In genomic region chr6:99219788-99220187, GRCh38 we compare ENCODE assay signal across 8 cellular contexts.
DNase-seq lines count a peak whose midpoint lies in the region; ATAC-seq and TF ChIP-seq lines count a peak whose summit lies in the region.

No MANE protein-coding gene starts in this region.

- WGBS in stomach, 5 donors, result 11 to 24% (median 19%) methylated on average over 4 of the region's 4 CpGs
- WGBS in aorta, 2 donors, result 23 to 32% methylated on average over 4 of the region's 4 CpGs
- 31 to 41% methylated on average over 2 to 3 of the region's 4 CpGs for WGBS in esophagus squamous epithelium, 2 donors

- H3K27ac ChIP-seq in stomach (no peak overlapping the region), aorta (ENCODE audit: low read depth in 1 of 2, low read length in 2 of 2) (no peak overlapping the region), esophagus squamous epithelium (no peak overlapping the region)

- H3K36me3 ChIP-seq in stomach, result no peaks in the 10 kb centered on the region
- no peaks in the 10 kb centered on the region for H3K36me3 ChIP-seq in aorta (ENCODE audit: control insufficient read depth in 1 of 2, insufficient read depth in 2 of 2, low read length in 1 of 2)
- no peaks in the 10 kb centered on the region for H3K36me3 ChIP-seq in esophagus squamous epithelium

- TF ChIP-seq POLR2A in stomach (IDR thresholded peaks at IDR 0.05), result no peak
- no peak for TF ChIP-seq POLR2A in esophagus squamous epithelium (IDR thresholded peaks at IDR 0.05)

- no peak overlapping the region for H3K4me3 Mint-ChIP-seq in activated CD4-positive, alpha-beta T cell treated with anti-CD3 and anti-CD28 coated beads for 36 hours
- no peak overlapping the region for H3K4me3 Mint-ChIP-seq in activated CD8-positive, alpha-beta memory T cell treated with anti-CD3 and anti-CD28 coated beads, Interleukin-2, amount 10 ng/mL, durations not matched to agents 7 days and 5 days

- POLR2A ChIA-PET in activated CD4-positive, alpha-beta T cell treated with anti-CD3 and anti-CD28 coated beads for 36 hours (lab: Charles Lee), result no interaction called here

- H3K27ac Mint-ChIP-seq in activated CD4-positive, alpha-beta T cell treated with anti-CD3 and anti-CD28 coated beads for 36 hours, result no peak overlapping the region
- H3K27ac Mint-ChIP-seq in activated CD8-positive, alpha-beta memory T cell treated with anti-CD3 and anti-CD28 coated beads, Interleukin-2, amount 10 ng/mL, durations not matched to agents 7 days and 5 days, result no peak overlapping the region

- H3K36me3 Mint-ChIP-seq in activated CD4-positive, alpha-beta T cell treated with anti-CD3 and anti-CD28 coated beads for 36 hours (ENCODE audit: low read depth), result no peaks in the 10 kb centered on the region
- H3K36me3 Mint-ChIP-seq in activated CD8-positive, alpha-beta memory T cell treated with anti-CD3 and anti-CD28 coated beads, Interleukin-2, amount 10 ng/mL, durations not matched to agents 7 days and 5 days, result no peaks in the 10 kb centered on the region

- TF ChIP-seq EP300 in stomach (IDR thresholded peaks at IDR 0.05), result no peak

- H3K27me3 ChIP-seq in stomach, result no peaks in the 10 kb centered on the region
- H3K27me3 ChIP-seq in aorta (ENCODE audit: control insufficient read depth in 1 of 2, insufficient read depth in 2 of 2, low read length in 1 of 2), result no peaks in the 10 kb centered on the region
- peaks cover 0 to 11% (median 0%) of the 10 kb centered on the region in 4 donors for H3K27me3 ChIP-seq in esophagus squamous epithelium

- no peaks in the 10 kb centered on the region for H3K4me1 Mint-ChIP-seq in activated CD4-positive, alpha-beta T cell treated with anti-CD3 and anti-CD28 coated beads for 36 hours
- H3K4me1 Mint-ChIP-seq in activated CD8-positive, alpha-beta memory T cell treated with anti-CD3 and anti-CD28 coated beads, Interleukin-2, amount 10 ng/mL, durations not matched to agents 7 days and 5 days, result no peaks in the 10 kb centered on the region

- no peaks in the 10 kb centered on the region for H3K9me3 Mint-ChIP-seq in activated CD4-positive, alpha-beta T cell treated with anti-CD3 and anti-CD28 coated beads for 36 hours (ENCODE audit: low read depth)
- no peaks in the 10 kb centered on the region for H3K9me3 Mint-ChIP-seq in activated CD8-positive, alpha-beta memory T cell treated with anti-CD3 and anti-CD28 coated beads, Interleukin-2, amount 10 ng/mL, durations not matched to agents 7 days and 5 days (ENCODE audit: low read depth)

- CTCF ChIA-PET in activated CD4-positive, alpha-beta T cell treated with anti-CD3 and anti-CD28 coated beads for 36 hours (lab: Charles Lee), result interaction anchor here (1.1 kb wide), 1 partner anchor 22 kb away, joined by 3 read pairs; no protein-coding TSS in a partner anchor
- CTCF ChIA-PET in activated CD8-positive, alpha-beta memory T cell treated with anti-CD3 and anti-CD28 coated beads, Interleukin-2, amount 10 ng/mL, durations not matched to agents 7 days and 5 days (lab: Charles Lee), result no interaction called here

- peaks cover 6% of the 10 kb centered on the region for H3K27me3 Mint-ChIP-seq in activated CD4-positive, alpha-beta T cell treated with anti-CD3 and anti-CD28 coated beads for 36 hours
- H3K27me3 Mint-ChIP-seq in activated CD8-positive, alpha-beta memory T cell treated with anti-CD3 and anti-CD28 coated beads, Interleukin-2, amount 10 ng/mL, durations not matched to agents 7 days and 5 days, result peaks cover 3% of the 10 kb centered on the region

- peak; percentile 16 for DNase-seq in activated CD4-positive, alpha-beta T cell treated with anti-CD3 and anti-CD28 coated beads for 36 hours
- DNase-seq in activated CD4-positive, alpha-beta T cell treated with anti-CD3 and anti-CD28 coated beads for 48 hours, result no peak
- DNase-seq in SW480 (ENCODE audit: low spot score), result peak; percentile 5
- peak; percentile 70 for DNase-seq in stomach
- DNase-seq in aorta, result no peak
- DNase-seq in esophagus squamous epithelium (lab: John Stamatoyannopoulos, UW), result no peak
- no peak for DNase-seq in activated CD8-positive, alpha-beta memory T cell treated with anti-CD3 and anti-CD28 coated beads, Interleukin-2, amount 10 ng/mL, durations not matched to agents 7 days and 5 days

- no peaks in the 10 kb centered on the region for H3K9me3 ChIP-seq in stomach
- H3K9me3 ChIP-seq in aorta (ENCODE audit: control insufficient read depth, low read length), result no peaks in the 10 kb centered on the region
- no peaks in the 10 kb centered on the region for H3K9me3 ChIP-seq in esophagus squamous epithelium

- intact Hi-C loops in activated CD4-positive, alpha-beta T cell treated with anti-CD3 and anti-CD28 coated beads for 36 hours (cut with DNase I, micrococcal nuclease), result no loop called here
- intact Hi-C loops in stomach (cut with DNase I; ENCODE audit: low total_unique reads), result no loop called here
- intact Hi-C loops in aorta (cut with DNase I), result no loop called here
- intact Hi-C loops in esophagus squamous epithelium (cut with DNase I), result no loop called here

- H3K4me3 ChIP-seq in stomach (no peak overlapping the region), aorta (ENCODE audit: low read length in 2 of 2) (no peak overlapping the region), esophagus squamous epithelium (no peak overlapping the region)

- TF ChIP-seq CTCF in stomach (IDR thresholded peaks at IDR 0.05), result peak in 3 of 7 experiments; percentile 31 to 54 (median 37)
- TF ChIP-seq CTCF in esophagus squamous epithelium (IDR thresholded peaks at IDR 0.05), result no peak

- peak; percentile 44 for ATAC-seq in activated CD4-positive, alpha-beta T cell treated with anti-CD3 and anti-CD28 coated beads for 36 hours
- ATAC-seq in HG02973 (IDR thresholded peaks at IDR 0.05; ENCODE audit: unreplicated experiment) (peak; percentile 86), aorta (ENCODE audit: low FRiP score) (no peak)
- no peak for ATAC-seq in activated CD8-positive, alpha-beta memory T cell treated with anti-CD3 and anti-CD28 coated beads, Interleukin-2, amount 10 ng/mL, durations not matched to agents 7 days and 5 days

- H3K4me1 ChIP-seq in stomach (no peaks in the 10 kb centered on the region), aorta (ENCODE audit: control insufficient read depth in 1 of 2, insufficient read depth in 2 of 2, low read length in 2 of 2) (no peaks in the 10 kb centered on the region), esophagus squamous epithelium (no peaks in the 10 kb centered on the region)

Comparison
In these comparisons a context has a peak if more than half of its experiments do, and no peak if none do; other contexts are left out.
1. DNase-seq: peak in activated CD4-positive, alpha-beta T cell treated with anti-CD3 and anti-CD28 coated beads for 36 hours (single experiment), SW480 (single experiment) and stomach (single experiment); none in activated CD4-positive, alpha-beta T cell treated with anti-CD3 and anti-CD28 coated beads for 48 hours (single experiment), aorta (0 of 2), esophagus squamous epithelium (single experiment) and activated CD8-positive, alpha-beta memory T cell treated with anti-CD3 and anti-CD28 coated beads, Interleukin-2, amount 10 ng/mL, durations not matched to agents 7 days and 5 days (single experiment).
2. ATAC-seq: peak in activated CD4-positive, alpha-beta T cell treated with anti-CD3 and anti-CD28 coated beads for 36 hours (single experiment) and HG02973 (single experiment); none in aorta (single experiment) and activated CD8-positive, alpha-beta memory T cell treated with anti-CD3 and anti-CD28 coated beads, Interleukin-2, amount 10 ng/mL, durations not matched to agents 7 days and 5 days (single experiment).